In genomic region chr22:21051836-21052400, GRCh38 we compare ENCODE assay signal across 1 cellular context.
TF ChIP-seq lines count a peak whose summit lies in the region.

No MANE protein-coding gene starts in this region.

TF ChIP-seq in GM23338, 12 proteins besides CTCF, POLR2A, EP300 and RAD21 (continued from another document):
- no peak for TF ChIP-seq ZNF462 (CRISPR knock-in tag; IDR thresholded peaks at IDR 0.05)
- TF ChIP-seq REST (IDR thresholded peaks at IDR 0.05; ENCODE audit: unreplicated experiment) = no peak
- TF ChIP-seq CREB1 (CRISPR knock-in tag; IDR thresholded peaks at IDR 0.05; ENCODE audit: low read depth) = no peak
- no peak for TF ChIP-seq ZNF331 (CRISPR knock-in tag; IDR thresholded peaks at IDR 0.05; ENCODE audit: low read depth)
- no peak for TF ChIP-seq EZH2 (IDR thresholded peaks at IDR 0.05; ENCODE audit: low read depth, unreplicated experiment)
- no peak for TF ChIP-seq STAT1 (IDR thresholded peaks at IDR 0.05; ENCODE audit: unreplicated experiment)
- no peak for TF ChIP-seq POLR2AphosphoS5 (IDR thresholded peaks at IDR 0.05; ENCODE audit: low read depth)
- TF ChIP-seq NANOG (IDR thresholded peaks at IDR 0.05; ENCODE audit: borderline replicate concordance) = no peak
- TF ChIP-seq ZNF114 (CRISPR knock-in tag; IDR thresholded peaks at IDR 0.05) = no peak
- no peak for TF ChIP-seq EZH2phosphoT487 (IDR thresholded peaks at IDR 0.05; ENCODE audit: unreplicated experiment)
- no peak for TF ChIP-seq ETS1 (IDR thresholded peaks at IDR 0.05)
